1 cellular context compared by ENCODE assay signal in the genomic region with DNA sequence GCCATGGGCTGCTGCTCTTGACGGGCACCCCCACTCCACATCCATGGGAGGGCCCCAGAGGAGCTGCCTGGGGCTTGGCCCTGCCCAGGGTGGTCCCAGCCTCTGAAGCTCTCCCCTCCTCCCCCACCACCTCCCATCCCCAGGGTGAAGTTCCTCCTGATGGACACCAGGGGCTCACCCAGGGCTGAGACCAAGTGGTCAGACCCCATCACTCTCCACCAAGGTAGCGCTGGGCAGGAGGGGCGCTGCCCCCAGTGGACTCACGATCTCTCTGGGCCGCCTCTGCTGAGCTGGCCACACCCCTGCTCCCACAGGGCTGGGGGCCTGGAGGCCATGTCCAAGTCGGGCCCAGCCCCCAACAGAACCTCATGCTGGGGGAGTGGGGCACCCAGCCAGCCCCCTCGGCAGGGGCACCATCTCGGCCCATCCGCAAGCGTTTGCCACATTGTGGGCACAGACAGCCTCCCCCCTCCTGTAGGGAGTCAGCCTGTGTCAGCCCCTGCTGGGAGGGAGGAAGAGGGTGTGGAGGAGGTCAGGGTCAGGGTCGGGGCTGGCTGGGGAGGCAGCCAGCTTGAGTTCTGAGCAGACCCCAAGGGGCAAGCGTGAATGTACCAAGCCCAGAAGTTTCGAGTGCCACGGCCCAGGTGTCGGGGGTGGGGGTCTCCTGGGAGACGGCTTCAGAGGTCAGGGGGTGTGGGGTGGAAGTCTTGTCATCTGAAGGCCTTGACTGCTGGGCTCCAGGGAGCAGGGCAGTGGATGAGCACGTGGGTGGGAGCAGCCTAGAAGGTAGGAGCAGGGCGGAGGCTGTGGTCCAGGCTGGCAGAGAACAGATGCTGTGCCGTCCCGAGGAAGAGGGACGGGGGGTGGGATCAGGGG.
TF ChIP-seq lines count a peak whose summit lies in the region.

No MANE protein-coding gene starts in this region.

TF ChIP-seq in H1, 55 proteins besides CTCF, POLR2A, EP300 and RAD21:
- TF ChIP-seq RBBP5 (IDR thresholded peaks at IDR 0.05; ENCODE audit: borderline replicate concordance, low read depth, low read length), result no peak
TF ChIP-seq in H1: peak in this region for 0.
